Comparison of ENCODE assay signal across 19 cellular contexts in the genomic region with DNA sequence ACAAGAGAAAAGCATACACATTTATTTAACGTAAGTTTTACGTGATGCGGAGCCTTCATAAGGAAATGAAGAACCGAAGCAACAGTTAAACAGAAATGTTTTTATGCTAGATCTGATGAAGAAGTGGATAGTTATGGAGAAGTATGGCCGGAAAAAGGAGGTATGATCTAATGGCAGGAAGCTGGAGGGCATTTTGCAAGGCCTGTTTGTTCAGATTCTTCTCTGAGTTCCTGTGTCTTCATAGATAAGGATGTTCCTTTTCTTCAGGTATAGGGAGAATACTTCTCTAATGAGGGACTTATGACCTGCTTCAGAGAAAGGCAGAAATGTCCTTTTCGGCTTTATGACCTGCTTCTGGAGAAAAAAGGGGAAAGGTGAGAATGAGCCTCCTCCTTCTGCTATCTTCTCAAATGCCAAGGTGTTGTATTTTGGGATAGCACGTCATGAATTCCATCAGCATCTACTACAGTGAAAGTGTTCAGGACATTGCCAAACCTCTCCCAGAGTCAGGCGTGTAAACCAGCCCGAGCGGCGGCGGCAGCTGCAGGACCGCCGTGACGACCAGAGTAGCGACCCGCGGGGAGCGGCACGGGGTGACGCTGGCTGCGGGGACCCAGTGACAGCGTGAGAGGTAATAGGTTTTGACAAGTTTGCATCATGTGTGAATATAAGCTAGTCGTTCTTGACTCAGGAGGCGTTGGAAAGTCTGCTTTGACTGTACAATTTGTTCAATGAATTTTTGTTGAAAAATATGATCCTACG. TPM values are rescaled to one million over a fixed set of nuclear protein-coding genes. Genes with fewer than 3 reads are reported as not detected.
DNase-seq lines count a peak whose midpoint lies in the region; ATAC-seq and TF ChIP-seq lines count a peak whose summit lies in the region.
"Had no signal": no experiment of that assay in that cellular context is flagged by ENCODE, and none has a peak within 500 bp of the region (broad histone marks: within the 10 kb centered on the region; RNA-seq: fewer than 3 reads in every experiment).

No MANE protein-coding gene starts in this region.

- H3K9me3 ChIP-seq in BE2C, result no peaks in the 10 kb centered on the region
- no peaks in the 10 kb centered on the region for H3K9me3 ChIP-seq in SJCRH30 (replicated peaks)
- H3K9me3 ChIP-seq in lower lobe of right lung, result no peaks in the 10 kb centered on the region
- H3K9me3 ChIP-seq in left ventricle myocardium inferior (replicated peaks), result no peaks in the 10 kb centered on the region
- H3K9me3 ChIP-seq: esophagus muscularis mucosa, left lung, vagina had no signal

- no peak for TF ChIP-seq CTCF in BE2C (IDR thresholded peaks at IDR 0.05; ENCODE audit: low read depth, low read length)
- no peak for TF ChIP-seq CTCF in lower lobe of right lung (IDR thresholded peaks at IDR 0.05)
- no peak for TF ChIP-seq CTCF in left ventricle myocardium inferior (IDR thresholded peaks at IDR 0.05; ENCODE audit: borderline replicate concordance)

- H3K27me3 ChIP-seq in BE2C, result no peaks in the 10 kb centered on the region
- H3K27me3 ChIP-seq in SJCRH30, result no peaks in the 10 kb centered on the region
- no peaks in the 10 kb centered on the region for H3K27me3 ChIP-seq in lower lobe of right lung (ENCODE audit: low read depth)
- no peaks in the 10 kb centered on the region for H3K27me3 ChIP-seq in left ventricle myocardium inferior (ENCODE audit: low read depth)
- H3K27me3 ChIP-seq: esophagus muscularis mucosa, left lung, vagina had no signal

- H3K4me3 ChIP-seq in BE2C (ENCODE audit: low read depth, low read length), result peak overlapping the region; percentile 38
- peak overlapping the region; percentile 48 for H3K4me3 ChIP-seq in SJCRH30
- H3K4me3 ChIP-seq in lower lobe of right lung, result no peak overlapping the region
- no peak overlapping the region for H3K4me3 ChIP-seq in left ventricle myocardium inferior
- H3K4me3 ChIP-seq: esophagus muscularis mucosa, left lung, vagina had no signal

- no peak for ATAC-seq in lower lobe of right lung
- no peak for ATAC-seq in HG02938 (IDR thresholded peaks at IDR 0.05; ENCODE audit: unreplicated experiment)
- ATAC-seq: activated T-cell treated with anti-CD3 and anti-CD28 coated beads, Interleukin-2, amount 50 U/mL, for 72 hours; HCT116; left lung; PC-3; sciatic nerve had no signal

- intact Hi-C loops in lower lobe of right lung (cut with DNase I), result no loop called here
- intact Hi-C loops in left ventricle myocardium inferior (cut with micrococcal nuclease), result loop anchor here (10.0 kb wide), 1 partner anchor 377 kb away; no protein-coding TSS in a partner anchor

- no peaks in the 10 kb centered on the region for H3K36me3 ChIP-seq in BE2C
- no peaks in the 10 kb centered on the region for H3K36me3 ChIP-seq in SJCRH30
- H3K36me3 ChIP-seq in lower lobe of right lung, result no peaks in the 10 kb centered on the region
- no peaks in the 10 kb centered on the region for H3K36me3 ChIP-seq in left ventricle myocardium inferior
- H3K36me3 ChIP-seq: esophagus muscularis mucosa, left lung, vagina had no signal

- H3K4me1 ChIP-seq in BE2C (no peaks in the 10 kb centered on the region), SJCRH30 (peaks cover 11% of the 10 kb centered on the region), lower lobe of right lung (no peaks in the 10 kb centered on the region), left ventricle myocardium inferior (no peaks in the 10 kb centered on the region)
- H3K4me1 ChIP-seq: esophagus muscularis mucosa, vagina had no signal

- no peak for DNase-seq in BE2C
- peak; percentile 9 for DNase-seq in GM03348 (ENCODE audit: low spot score)
- DNase-seq in SJCRH30, result peak; percentile 75 to 82
- DNase-seq in lower lobe of right lung, result peak; percentile 52
- no peak for DNase-seq in DMS 273 treated with DMSO at 0.1 percent for 48 hours (lab: John Stamatoyannopoulos, UW)
- no peak for DNase-seq in left ventricle myocardium inferior
- DNase-seq in medulla oblongata (ENCODE audit: extremely low spot score), result no peak
- DNase-seq: activated CD4-positive, alpha-beta memory T cell treated with anti-CD3 and anti-CD28 coated beads, Interleukin-2, amount 10 ng/mL, durations not matched to agents 7 days and 5 days; activated T-cell treated with anti-CD3 and anti-CD28 coated beads, Interleukin-2, amount 50 U/mL, for 72 hours; NCI-H1436; PC-3; stimulated activated CD4-positive, alpha-beta T cell treated with anti-CD3 and anti-CD28 coated beads, Interleukin-1b, Interleukin-23, amount 100 ng/mL, for 48 hours had no signal

- H3K27ac ChIP-seq in SJCRH30, result peak overlapping the region; percentile 17; the same call in 1 of the 2 replicates
- H3K27ac ChIP-seq in lower lobe of right lung, result no peak overlapping the region
- H3K27ac ChIP-seq in left ventricle myocardium inferior (replicated peaks), result no peak overlapping the region
- H3K27ac ChIP-seq: esophagus muscularis mucosa, vagina, VCaP had no signal

RNA-seq across cellular contexts. Expression of gene SGPP1, which starts 33.7 kb away (rescaled TPM):
- polyA plus RNA-seq in BE2C (2012; ENCODE audit: insufficient read depth, insufficient read length, low read depth), result 7.9 TPM
- total RNA-seq in SJCRH30 (2014; rRNA removed; shearing (Covaris generic)), result 18.9 and 22.5 TPM in 2 replicates
- total RNA-seq in lower lobe of right lung, result 20.8 TPM
- total RNA-seq in left ventricle myocardium inferior, result 4.6 TPM

Comparison
In these comparisons a context has a peak if more than half of its experiments do, and no peak if none do; other contexts are left out.
1. DNase-seq: peak in GM03348 (single experiment), SJCRH30 (2 of 2) and lower lobe of right lung (single experiment); none in BE2C (single experiment), DMS 273 treated with DMSO at 0.1 percent for 48 hours (single experiment), left ventricle myocardium inferior (single experiment) and medulla oblongata (single experiment).
2. H3K4me3 ChIP-seq: peak in BE2C (single experiment) and SJCRH30 (single experiment); none in lower lobe of right lung (single experiment) and left ventricle myocardium inferior (single experiment).